Comparison of ENCODE assay signal across 9 cellular contexts in the genomic region with DNA sequence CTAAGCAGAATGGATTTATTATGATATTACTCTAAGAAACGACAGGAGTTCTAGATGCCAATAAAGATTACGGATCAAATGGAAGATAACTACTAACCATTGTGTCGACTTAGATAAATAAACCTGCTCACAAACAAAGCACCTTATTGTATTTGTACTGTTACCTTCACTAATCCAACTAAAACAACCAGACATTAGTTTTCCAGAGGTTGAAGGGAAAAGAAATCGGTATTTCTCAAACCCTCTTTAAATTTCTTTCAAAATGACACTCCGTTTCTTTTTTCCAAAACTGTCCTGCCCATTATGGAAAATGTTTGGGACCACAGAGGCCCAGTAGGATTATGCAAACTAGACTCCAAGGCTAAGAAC. TPM values are rescaled to one million over a fixed set of nuclear protein-coding genes. Genes with fewer than 3 reads are reported as not detected.
DNase-seq lines count a peak whose midpoint lies in the region; ATAC-seq and TF ChIP-seq lines count a peak whose summit lies in the region.
"Had no signal": no experiment of that assay in that cellular context is flagged by ENCODE, and none has a peak within 500 bp of the region (broad histone marks: within the 10 kb centered on the region; RNA-seq: fewer than 3 reads in every experiment).

No MANE protein-coding gene starts in this region.

- no peak overlapping the region for H2AFZ ChIP-seq in DND-41 (ENCODE audit: low read depth, low read length)

- H3K9ac ChIP-seq in DND-41 (ENCODE audit: low read depth, low read length), result peak overlapping the region; percentile 84; the same call in 1 of the 2 replicates

- H3K27me3 ChIP-seq in DND-41 (ENCODE audit: insufficient read depth, low read length, poor library complexity) (peaks cover 7% of the 10 kb centered on the region), prostate gland (replicated peaks; ENCODE audit: insufficient read depth) (no peaks in the 10 kb centered on the region), BE2C (no peaks in the 10 kb centered on the region)

- no peak overlapping the region for H3K27ac ChIP-seq in DND-41 (ENCODE audit: low read length)
- peak overlapping the region; percentile 37 for H3K27ac ChIP-seq in epithelial cell of prostate
- peak overlapping the region; percentile 87 to 90 for H3K27ac ChIP-seq in prostate gland

- intact Hi-C loops in prostate gland (cut with DNase I), result no loop called here

- H3K4me3 ChIP-seq in DND-41 (ENCODE audit: low read depth in 1 of 2, low read length in 2 of 2) (peak overlapping the region in 1 of 2 experiments; percentile 89; a peak in 2 of 4 replicates), prostate gland (peak overlapping the region; percentile 80 to 90), BE2C (ENCODE audit: low read depth, low read length) (no peak overlapping the region)

- TF ChIP-seq POLR2A in prostate gland (IDR thresholded peaks at IDR 0.05), result no peak

- TF ChIP-seq CTCF in DND-41 (IDR thresholded peaks at IDR 0.05; ENCODE audit: borderline replicate concordance, extremely low read depth, low read length, poor library complexity, severe bottlenecking) (no peak), prostate gland (IDR thresholded peaks at IDR 0.05) (no peak), BE2C (IDR thresholded peaks at IDR 0.05; ENCODE audit: low read depth, low read length) (no peak), GM10266 (IDR thresholded peaks at IDR 0.05; ENCODE audit: control insufficient read depth, insufficient read depth, low read depth, missing control alignments) (no peak)

- H3K36me3 ChIP-seq in DND-41 (ENCODE audit: insufficient read depth, low read length) (peaks cover 11% of the 10 kb centered on the region), prostate gland (no peaks in the 10 kb centered on the region), BE2C (no peaks in the 10 kb centered on the region)

- peaks cover 71% of the 10 kb centered on the region for H3K79me2 ChIP-seq in DND-41 (ENCODE audit: insufficient read depth, low read length)

- H3K4me2 ChIP-seq in DND-41 (ENCODE audit: insufficient read depth, low read length), result peak overlapping the region; percentile 96

- DNase-seq in DND-41 (no peak), NCI-H526 treated with DMSO at 0.1 percent for 48 hours (lab: John Stamatoyannopoulos, UW) (peak; percentile 75), epithelial cell of prostate (ENCODE audit: low read depth, low spot score) (no peak), prostate gland (ENCODE audit: low spot score) (no peak), NCI-H2196 treated with DMSO at 0.1 percent for 48 hours (lab: John Stamatoyannopoulos, UW; ENCODE audit: unreplicated experiment) (no peak), BE2C (no peak), GM10266 (ENCODE audit: extremely low spot score) (no peak), COLO829 (ENCODE audit: low spot score) (no peak)
- DNase-seq: SHP77 treated with DMSO at 0.1 percent for 48 hours had no signal

- H3K4me1 ChIP-seq in DND-41 (ENCODE audit: insufficient read depth, low read length) (peaks cover 56% of the 10 kb centered on the region), prostate gland (replicated peaks) (peaks cover 2% of the 10 kb centered on the region), BE2C (peaks cover 9% of the 10 kb centered on the region; the same call in 1 of the 2 replicates)

- 24% methylated on average over 5 of the region's 5 CpGs for WGBS in prostate gland

- no peak for ATAC-seq in DND-41 (ENCODE audit: insufficient read depth, low read depth)

- H4K20me1 ChIP-seq in DND-41 (ENCODE audit: insufficient read depth, low read length), result peaks cover 20% of the 10 kb centered on the region

- H3K9me3 ChIP-seq in DND-41 (ENCODE audit: insufficient read depth, low read length, severe bottlenecking) (no peaks in the 10 kb centered on the region), prostate gland (no peaks in the 10 kb centered on the region), BE2C (no peaks in the 10 kb centered on the region)

RNA-seq across cellular contexts. Expression of a gene that starts 2.8 kb away (rescaled TPM):
- total RNA-seq in prostate gland, result 10 to 100 TPM; 13.1 to 22.0 TPM
- 2.7 TPM for polyA plus RNA-seq in BE2C (2012; ENCODE audit: insufficient read depth, insufficient read length, low read depth)
